1 cellular context compared by ENCODE assay signal in genomic region chr5:127446626-127447025, GRCh38.
TF ChIP-seq lines count a peak whose summit lies in the region.

No MANE protein-coding gene starts in this region.

TF ChIP-seq in H1, 55 proteins besides CTCF, POLR2A, EP300 and RAD21 (continued from another document):
- no peak for TF ChIP-seq NANOG (IDR thresholded peaks at IDR 0.05; ENCODE audit: insufficient read depth, low read depth, low read length, poor library complexity, severe bottlenecking)
- no peak for TF ChIP-seq MAX (IDR thresholded peaks at IDR 0.05)
- no peak for TF ChIP-seq EZH2 (IDR thresholded peaks at IDR 0.05; ENCODE audit: low read depth, low read length, severe bottlenecking)
- no peak for TF ChIP-seq TBP (IDR thresholded peaks at IDR 0.05; ENCODE audit: low read depth, low read length)
- no peak for TF ChIP-seq TEAD4 (IDR thresholded peaks at IDR 0.05; ENCODE audit: low read depth, low read length)
- no peak for TF ChIP-seq KDM1A (IDR thresholded peaks at IDR 0.05; ENCODE audit: borderline replicate concordance, low read length)
